8 cellular contexts compared by ENCODE assay signal in the genomic region with DNA sequence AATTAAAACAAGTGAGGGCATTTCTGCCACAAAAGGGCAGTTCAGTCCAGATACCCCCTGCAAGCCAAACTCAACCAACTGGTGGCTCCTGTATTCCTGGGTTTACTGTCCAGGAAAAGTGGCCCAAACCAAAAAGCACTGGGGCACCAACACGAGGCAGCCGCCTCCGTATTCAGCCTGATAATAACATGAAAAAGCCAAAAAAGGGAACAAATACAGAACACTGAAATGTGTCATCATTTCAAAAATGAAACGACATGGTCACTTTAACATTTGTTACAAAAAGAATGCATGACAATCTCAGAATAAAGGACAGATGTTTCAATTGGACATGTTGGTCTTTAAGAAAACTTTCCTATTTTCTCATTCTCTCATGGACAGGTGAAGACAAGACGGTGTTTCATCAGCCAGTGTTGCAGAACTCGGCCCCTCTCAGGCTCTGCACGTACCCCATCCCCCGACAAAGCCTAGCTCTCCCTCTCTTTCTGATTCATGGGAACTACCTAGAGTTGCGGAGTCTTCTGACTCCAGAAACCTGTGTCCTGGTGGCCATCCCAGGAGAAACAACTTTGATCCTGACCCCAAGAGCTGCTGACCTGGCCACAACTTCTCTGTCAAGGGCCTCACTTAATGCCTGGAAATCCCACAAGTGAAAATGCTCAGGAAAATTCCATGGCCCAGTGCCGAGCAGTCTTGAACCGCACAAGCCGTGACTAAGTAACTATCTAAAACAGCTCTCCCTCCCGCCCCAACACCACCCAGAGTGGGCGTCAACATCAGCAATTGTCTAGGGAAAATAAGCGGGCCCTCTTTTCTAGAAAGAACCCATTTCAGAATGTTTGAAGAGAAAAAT. TPM values are rescaled to one million over a fixed set of nuclear protein-coding genes. Genes with fewer than 3 reads are reported as not detected.
A peak's percentile ranks its signal among the peaks of the same experiment; 100 is the strongest.
DNase-seq lines count a peak whose midpoint lies in the region; ATAC-seq, FAIRE-seq and TF ChIP-seq lines count a peak whose summit lies in the region.

No MANE protein-coding gene starts in this region.

- in situ Hi-C loops in ACHN (cut with HindIII; ENCODE audit: low pct_ligation_motif_present, low pct_unique_long_range_greater_than_20kb, low sequenced_read_pairs): no loop called here

- H3K4me3 ChIP-seq in endothelial cell of umbilical vein (replicated peaks in 1 of 3; ENCODE audit: insufficient read depth in 1 of 3, low read depth in 1 of 3, low read length in 3 of 3): no peak overlapping the region

- H3K4me1 ChIP-seq in endothelial cell of umbilical vein (ENCODE audit: control insufficient read depth, extremely low read depth, insufficient read depth, low read length): peaks cover 53% of the 10 kb centered on the region

- dilution Hi-C loops in endothelial cell of umbilical vein (cut with MboI; ENCODE audit: extremely low pct_ligation_motif_present, low sequenced_read_pairs): no loop called here

- H3K79me2 ChIP-seq in endothelial cell of umbilical vein (ENCODE audit: control insufficient read depth, insufficient read depth, low read length): peaks cover 24% of the 10 kb centered on the region

- TF ChIP-seq POLR2A in endothelial cell of umbilical vein (IDR thresholded peaks at IDR 0.05; ENCODE audit: low read depth, low read length): no peak

- ATAC-seq in T-cell (replicated peaks in 1 of 4): peak in 3 of 4 experiments; percentile 2 to 4 (median 2)
- ATAC-seq in GM18498 (IDR thresholded peaks at IDR 0.05; ENCODE audit: unreplicated experiment): no peak
- ATAC-seq in HG03135 (IDR thresholded peaks at IDR 0.05; ENCODE audit: unreplicated experiment): no peak

- peak overlapping the region; percentile 57 for H3K9ac ChIP-seq in endothelial cell of umbilical vein (replicated peaks; ENCODE audit: extremely low read depth, insufficient read depth, low read length)

- DNase-seq in ACHN: peak; percentile 88
- DNase-seq in GM20000 (ENCODE audit: low spot score): peak; percentile 76
- DNase-seq in T-cell: no peak
- DNase-seq in endothelial cell of umbilical vein (ENCODE audit: low read depth, low spot score): peak; percentile 81
- no peak for DNase-seq in AML-193 (lab: John Stamatoyannopoulos, UW)

- H3K36me3 ChIP-seq in endothelial cell of umbilical vein (ENCODE audit: control insufficient read depth in 2 of 2, extremely low read depth in 1 of 2, insufficient read depth in 2 of 2, low read length in 2 of 2): peaks cover 10 to 38% of the 10 kb centered on the region in 2 experiments

- H4K20me1 ChIP-seq in endothelial cell of umbilical vein (replicated peaks; ENCODE audit: control insufficient read depth, extremely low read depth, insufficient read depth, low read length): no peaks in the 10 kb centered on the region

- H3K4me3 Mint-ChIP-seq in T-cell (peak overlapping the region; percentile 59 to 69 (median 68)), nephron (peak overlapping the region in 2 of 3 experiments; percentile 24 to 68)

- H3K27me3 Mint-ChIP-seq in T-cell: no peaks in the 10 kb centered on the region
- no peaks in the 10 kb centered on the region for H3K27me3 Mint-ChIP-seq in nephron (ENCODE audit: low read depth)

- peaks cover 47 to 67% (median 59%) of the 10 kb centered on the region in 3 donors for H3K4me1 Mint-ChIP-seq in T-cell
- H3K4me1 Mint-ChIP-seq in nephron: peaks cover 61% of the 10 kb centered on the region

- H3K27ac ChIP-seq in endothelial cell of umbilical vein (ENCODE audit: insufficient read depth, low read depth, low read length): peak overlapping the region; percentile 75

- no peaks in the 10 kb centered on the region for H3K9me3 Mint-ChIP-seq in T-cell
- H3K9me3 Mint-ChIP-seq in nephron: no peaks in the 10 kb centered on the region

- CTCF ChIA-PET in T-cell (lab: Charles Lee) (interaction anchor here in 1 of 2 donors (1.1 to 1.2 kb wide), 2 partner anchors 27 to 32 kb away, joined by 3 to 4 read pairs; a partner anchor contains a TSS), endothelial cell of umbilical vein (lab: Charles Lee) (interaction anchor here (0.7 to 2.7 kb wide), 6 partner anchors 9 to 157 kb away, joined by 3 to 16 read pairs (median 6); no protein-coding TSS in a partner anchor)

- POLR2A ChIA-PET in T-cell (lab: Charles Lee) (interaction anchor here in 1 of 2 donors (0.6 kb wide), 1 partner anchor 70 kb away, joined by 4 read pairs; no protein-coding TSS in a partner anchor), endothelial cell of umbilical vein (lab: Charles Lee) (no interaction called here)

- FAIRE-seq in endothelial cell of umbilical vein (lab: Jason Lieb, UNC): no peak

- H3K27ac Mint-ChIP-seq in T-cell: peak overlapping the region; percentile 89 to 92
- peak overlapping the region; percentile 73 to 93 (median 93) for H3K27ac Mint-ChIP-seq in nephron

- H3K4me2 ChIP-seq in endothelial cell of umbilical vein (ENCODE audit: insufficient read depth, low read length): no peak overlapping the region

- TF ChIP-seq CTCF in GM20000 (IDR thresholded peaks at IDR 0.05; ENCODE audit: extremely low read depth, missing control alignments) (no peak), endothelial cell of umbilical vein (IDR thresholded peaks at IDR 0.05; ENCODE audit: extremely low read depth in 1 of 2, insufficient read depth in 1 of 2, low read depth in 1 of 2, low read length in 2 of 2) (no peak), nephron (IDR thresholded peaks at IDR 0.05; ENCODE audit: unreplicated experiment in 3 of 3) (no peak)

- no peaks in the 10 kb centered on the region for H3K9me1 ChIP-seq in endothelial cell of umbilical vein (replicated peaks; ENCODE audit: control insufficient read depth, extremely low read depth, insufficient read depth, low read length)

- H3K27me3 ChIP-seq in endothelial cell of umbilical vein (ENCODE audit: control insufficient read depth in 2 of 2, insufficient read depth in 2 of 2, low read length in 2 of 2): no peaks in the 10 kb centered on the region

- no peaks in the 10 kb centered on the region for H3K9me3 ChIP-seq in endothelial cell of umbilical vein (replicated peaks; ENCODE audit: control insufficient read depth, insufficient read depth, low read length)

- intact Hi-C loops in endothelial cell of umbilical vein (cut with micrococcal nuclease): loop anchor here (1.0 kb wide), 3 partner anchors 12 to 154 kb away; a partner anchor contains a TSS

- H3K36me3 Mint-ChIP-seq in T-cell (peaks cover 11% of the 10 kb centered on the region), nephron (ENCODE audit: low read depth) (peaks cover 35% of the 10 kb centered on the region)

- no peak overlapping the region for H2AFZ ChIP-seq in endothelial cell of umbilical vein (ENCODE audit: low read depth, low read length)

- BruUV-seq in endothelial cell of umbilical vein (replicated peaks; lab: Mats Ljungman, UMichigan): TSS peak; percentile 18

TF ChIP-seq in endothelial cell of umbilical vein, 7 proteins besides CTCF, POLR2A, EP300 and RAD21:
- TF ChIP-seq MYC (IDR thresholded peaks at IDR 0.05; ENCODE audit: low read depth, low read length): no peak
- no peak for TF ChIP-seq EZH2 (IDR thresholded peaks at IDR 0.05; ENCODE audit: borderline replicate concordance, low read depth, low read length, severe bottlenecking)
- no peak for TF ChIP-seq FOS (IDR thresholded peaks at IDR 0.05; ENCODE audit: borderline replicate concordance, insufficient read depth, low read length)
- no peak for TF ChIP-seq JUN (IDR thresholded peaks at IDR 0.05; ENCODE audit: borderline replicate concordance, insufficient read depth, insufficient read length, low read depth)
- TF ChIP-seq GATA2 (IDR thresholded peaks at IDR 0.05; ENCODE audit: insufficient read depth, insufficient read length, low read depth, low read length): no peak
- TF ChIP-seq, protein P1, sequence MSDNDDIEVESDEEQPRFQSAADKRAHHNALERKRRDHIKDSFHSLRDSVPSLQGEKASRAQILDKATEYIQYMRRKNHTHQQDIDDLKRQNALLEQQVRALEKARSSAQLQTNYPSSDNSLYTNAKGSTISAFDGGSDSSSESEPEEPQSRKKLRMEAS (IDR thresholded peaks at IDR 0.05; ENCODE audit: insufficient read depth, insufficient read length): no peak
- TF ChIP-seq POLR2AphosphoS5 (IDR thresholded peaks at IDR 0.05; ENCODE audit: insufficient read depth, low read depth, low read length): no peak
TF ChIP-seq in endothelial cell of umbilical vein: peak in this region for 0.

RNA-seq across cellular contexts. Expression of a gene that starts 27.1 kb away (rescaled TPM):
- total RNA-seq in T-cell (10 to 100 TPM; 66.6 to 82.6 (median 78.3) TPM), endothelial cell of umbilical vein (38.5 and 43.9 TPM in 2 replicates)
- polyA plus RNA-seq in endothelial cell of umbilical vein: 72.7 and 76.2 TPM in 2 replicates
- polyA plus RNA-seq in endothelial cell of umbilical vein (2011; cell fraction: cytosol; rRNA removed): 42.3 and 47.8 TPM in 2 replicates
- 226 and 245 TPM in 2 replicates for polyA plus RNA-seq in endothelial cell of umbilical vein (2011; cell fraction: nucleus; rRNA removed)
- polyA plus RNA-seq in endothelial cell of umbilical vein (2012): 27.1 and 29.9 TPM in 2 replicates
- 55.6 and 66.1 TPM in 2 replicates for polyA minus RNA-seq in endothelial cell of umbilical vein
- 16.0 TPM for polyA minus RNA-seq in endothelial cell of umbilical vein (2011; cell fraction: cytosol; rRNA and poly(A)+ RNA removed)
- polyA minus RNA-seq in endothelial cell of umbilical vein (2011; cell fraction: nucleus; rRNA and poly(A)+ RNA removed): 49.6 and 75.2 TPM in 2 replicates

RNA-seq across cellular contexts. Expression of a gene that starts 55.2 kb away (rescaled TPM):
- not detected for total RNA-seq in T-cell
- total RNA-seq in endothelial cell of umbilical vein: not detected in 2 replicates
- not detected in 2 replicates for polyA plus RNA-seq in endothelial cell of umbilical vein
- polyA plus RNA-seq in endothelial cell of umbilical vein (2011; cell fraction: cytosol; rRNA removed): not detected in 2 replicates
- polyA plus RNA-seq in endothelial cell of umbilical vein (2011; cell fraction: nucleus; rRNA removed): not detected in 2 replicates
- not detected in 2 replicates for polyA plus RNA-seq in endothelial cell of umbilical vein (2012)
- not detected in 2 replicates for polyA minus RNA-seq in endothelial cell of umbilical vein
- polyA minus RNA-seq in endothelial cell of umbilical vein (2011; cell fraction: cytosol; rRNA and poly(A)+ RNA removed): not detected
- polyA minus RNA-seq in endothelial cell of umbilical vein (2011; cell fraction: nucleus; rRNA and poly(A)+ RNA removed): not detected in 2 replicates

Comparison
In these comparisons a context has a peak if more than half of its experiments do, and no peak if none do; other contexts are left out.
1. DNase-seq: peak in ACHN (single experiment), GM20000 (single experiment) and endothelial cell of umbilical vein (single experiment); none in T-cell (0 of 34) and AML-193 (0 of 2).
2. ATAC-seq: peak in T-cell (3 of 4); none in GM18498 (single experiment) and HG03135 (single experiment).